ENCODE assay signal across 22 cellular contexts in the genomic region with DNA sequence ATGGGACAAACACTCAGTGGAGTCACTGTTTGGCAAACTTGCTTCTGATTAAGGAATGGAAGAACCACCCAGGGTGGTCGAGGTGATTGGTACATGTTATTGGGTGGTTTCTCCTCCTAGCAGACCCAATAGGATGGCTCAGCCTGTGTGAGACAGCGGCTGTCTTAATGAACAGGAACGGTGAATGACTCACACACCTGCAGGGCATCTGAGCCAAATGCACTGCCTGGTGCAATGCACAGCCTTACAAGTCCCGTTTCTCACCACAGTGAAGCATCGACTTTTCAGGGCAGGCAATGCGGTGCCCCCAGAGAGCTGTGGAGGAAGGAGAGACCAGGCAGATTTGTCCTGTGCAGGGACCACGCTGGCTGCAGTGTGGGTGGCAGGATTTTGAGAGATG.
"Had no signal": no experiment of that assay in that cellular context is flagged by ENCODE, and none has a peak within 500 bp of the region (broad histone marks: within the 10 kb centered on the region; RNA-seq: fewer than 3 reads in every experiment).

No MANE protein-coding gene starts in this region.

- H3K4me1 Mint-ChIP-seq: activated naive CD8-positive, alpha-beta T cell treated with anti-CD3 and anti-CD28 coated beads for 36 hours; central memory CD8-positive, alpha-beta T cell; naive thymus-derived CD8-positive, alpha-beta T cell had no signal

- FAIRE-seq: small intestine, TTC549 had no signal

- H3K4me3 Mint-ChIP-seq: activated CD8-positive, alpha-beta T cell treated with anti-CD3 and anti-CD28 coated beads for 36 hours; activated naive CD8-positive, alpha-beta T cell treated with anti-CD3 and anti-CD28 coated beads for 36 hours; central memory CD8-positive, alpha-beta T cell; naive thymus-derived CD8-positive, alpha-beta T cell; WTC11 had no signal

- H3K9me3 Mint-ChIP-seq: activated CD8-positive, alpha-beta T cell treated with anti-CD3 and anti-CD28 coated beads for 36 hours; activated naive CD8-positive, alpha-beta T cell treated with anti-CD3 and anti-CD28 coated beads for 36 hours; central memory CD8-positive, alpha-beta T cell; naive thymus-derived CD8-positive, alpha-beta T cell; WTC11 had no signal

- H3K4me3 ChIP-seq: body of pancreas, coronary artery, lung, right atrium auricular region, tibial nerve had no signal

- DNase-seq: activated CD4-positive, alpha-beta T cell treated with anti-CD3 and anti-CD28 coated beads for 4 hours; activated CD8-positive, alpha-beta T cell treated with anti-CD3 and anti-CD28 coated beads for 36 hours; activated naive CD8-positive, alpha-beta T cell treated with anti-CD3 and anti-CD28 coated beads for 36 hours; activated T-cell treated with anti-CD3 and anti-CD28 coated beads, Interleukin-2, amount 50 U/mL, for 48 hours; amygdala; body of pancreas; foreskin melanocyte; left colon; naive thymus-derived CD8-positive, alpha-beta T cell; nucleus accumbens; small intestine; stimulated activated CD4-positive, alpha-beta T cell treated with anti-CD3 and anti-CD28 coated beads, Interleukin-4, amount 100 ng/mL, for 24 hours; stimulated activated naive CD4-positive, alpha-beta T cell treated with Interleukin-2 at 50 U/mL for 16 hours; substantia nigra; T-helper 2 cell had no signal

- H3K27ac Mint-ChIP-seq: activated CD8-positive, alpha-beta T cell treated with anti-CD3 and anti-CD28 coated beads for 36 hours; activated naive CD8-positive, alpha-beta T cell treated with anti-CD3 and anti-CD28 coated beads for 36 hours; WTC11 had no signal

- H3K27ac ChIP-seq: body of pancreas, coronary artery, right atrium auricular region, tibial nerve had no signal

- H3K4me1 ChIP-seq: body of pancreas, right atrium auricular region, tibial nerve had no signal

- ATAC-seq: activated CD8-positive, alpha-beta T cell treated with anti-CD3 and anti-CD28 coated beads for 36 hours; body of pancreas; left colon; naive thymus-derived CD8-positive, alpha-beta T cell; WTC11 had no signal

- H3K27me3 ChIP-seq: body of pancreas, right atrium auricular region, tibial nerve had no signal

- H3K36me3 ChIP-seq: right atrium auricular region, tibial nerve had no signal

- H3K9me3 ChIP-seq: body of pancreas, right atrium auricular region, tibial nerve had no signal

- H3K27me3 Mint-ChIP-seq: activated CD8-positive, alpha-beta T cell treated with anti-CD3 and anti-CD28 coated beads for 36 hours; activated naive CD8-positive, alpha-beta T cell treated with anti-CD3 and anti-CD28 coated beads for 36 hours had no signal

- H3K36me3 Mint-ChIP-seq: activated naive CD8-positive, alpha-beta T cell treated with anti-CD3 and anti-CD28 coated beads for 36 hours; naive thymus-derived CD8-positive, alpha-beta T cell; WTC11 had no signal
